ENCODE assay signal across 8 cellular contexts in genomic region chr16:1054660-1055556, GRCh38. TPM values are rescaled to one million over a fixed set of nuclear protein-coding genes. Genes with fewer than 3 reads are reported as not detected.
DNase-seq lines count a peak whose midpoint lies in the region; ATAC-seq and TF ChIP-seq lines count a peak whose summit lies in the region.

No MANE protein-coding gene starts in this region.

- DNase-seq in Right ventricle myocardium inferior (ENCODE audit: missing footprints) (peak; percentile 44), cardiac septum (ENCODE audit: low spot score) (no peak), RPMI7951 (ENCODE audit: low read depth) (peak; percentile 14), T47D (ENCODE audit: low read depth in 1 of 2, low spot score in 1 of 2) (peak; percentile 60 to 88), kidney epithelial cell (ENCODE audit: low read depth) (peak; percentile 4)
- peak; percentile 11 for DNase-seq in stimulated activated CD8-positive, alpha-beta memory T cell treated with anti-CD3 and anti-CD28 coated beads, Interleukin-15, amount 100 ng/mL, for 24 hours (ENCODE audit: low read depth)
- DNase-seq in effector CD4-positive, alpha-beta T cell, result no peak

- no peaks in the 10 kb centered on the region for H3K36me3 ChIP-seq in kidney epithelial cell (ENCODE audit: control insufficient read depth, insufficient read depth, low read length)

- intact Hi-C loops in Right ventricle myocardium inferior (cut with DNase I), result loop anchor here (1.0 kb wide), 2 partner anchors 242 to 344 kb away; no protein-coding TSS in a partner anchor
- intact Hi-C loops in cardiac septum (cut with DNase I), result loop anchor here (1.0 to 5.0 kb wide), 2 partner anchors 241 to 343 kb away; no protein-coding TSS in a partner anchor

- in situ Hi-C loops in T47D (cut with HindIII; ENCODE audit: low pct_unique_long_range_greater_than_20kb, low sequenced_read_pairs), result no loop called here

- peak; percentile 86 for TF ChIP-seq CTCF in kidney epithelial cell (IDR thresholded peaks at IDR 0.05; ENCODE audit: insufficient read depth, low read length, poor library complexity, severe bottlenecking)

- H3K27me3 ChIP-seq in kidney epithelial cell (ENCODE audit: control insufficient read depth, insufficient read depth, low read length), result peaks cover 37% of the 10 kb centered on the region

- ATAC-seq in Right ventricle myocardium inferior (peak; percentile 75), GM18498 (IDR thresholded peaks at IDR 0.05; ENCODE audit: unreplicated experiment) (no peak)

- no peak overlapping the region for H3K4me3 ChIP-seq in kidney epithelial cell (ENCODE audit: low read depth, low read length)

RNA-seq across cellular contexts. Expression of gene SSTR5, which starts 17.6 kb away (rescaled TPM):
- total RNA-seq in Right ventricle myocardium inferior (14.7 TPM), cardiac septum (0.57 TPM), kidney epithelial cell (not detected in 2 replicates)
- not detected in 2 replicates for total RNA-seq in RPMI7951 (2014; rRNA removed; shearing (Covaris generic))

RNA-seq across cellular contexts. Expression of gene C1QTNF8, which starts 41.1 kb away (rescaled TPM):
- total RNA-seq in Right ventricle myocardium inferior (0.19 TPM), cardiac septum (not detected), kidney epithelial cell (not detected in 2 replicates)
- not detected in 2 replicates for total RNA-seq in RPMI7951 (2014; rRNA removed; shearing (Covaris generic))

Comparison
In these comparisons a context has a peak if more than half of its experiments do, and no peak if none do; other contexts are left out.
1. DNase-seq: peak in Right ventricle myocardium inferior (single experiment), RPMI7951 (single experiment), T47D (2 of 2), kidney epithelial cell (single experiment) and stimulated activated CD8-positive, alpha-beta memory T cell treated with anti-CD3 and anti-CD28 coated beads, Interleukin-15, amount 100 ng/mL, for 24 hours (single experiment); none in cardiac septum (single experiment) and effector CD4-positive, alpha-beta T cell (single experiment).
2. RNA of gene SSTR5, which starts 17.6 kb away (total RNA-seq): 14.7 TPM in Right ventricle myocardium inferior (single experiment); 0.57 TPM in cardiac septum (single experiment), not detected in RPMI7951 and not detected in kidney epithelial cell; every median in the first group is over 10 times any median in the second.